1 cellular context compared by ENCODE assay signal in genomic region chr11:130403301-130403804, GRCh38.
TF ChIP-seq lines count a peak whose summit lies in the region.

No MANE protein-coding gene starts in this region.

TF ChIP-seq in SK-N-SH, 30 proteins besides CTCF, POLR2A, EP300 and RAD21 (continued from another document):
- TF ChIP-seq REST (IDR thresholded peaks at IDR 0.05; ENCODE audit: low read depth, low read length) = no peak
- no peak for TF ChIP-seq TAF1 (IDR thresholded peaks at IDR 0.05; ENCODE audit: borderline replicate concordance, low read depth, low read length)
- TF ChIP-seq MXI1 (IDR thresholded peaks at IDR 0.05; ENCODE audit: low read depth, low read length) = no peak
- TF ChIP-seq FOSL2 (IDR thresholded peaks at IDR 0.05; ENCODE audit: borderline replicate concordance, low read depth) = peak; percentile 58; the same call in 1 of the 2 replicates
- no peak for TF ChIP-seq USF1 (IDR thresholded peaks at IDR 0.05; ENCODE audit: borderline replicate concordance, low read depth)
- TF ChIP-seq CHD2 (IDR thresholded peaks at IDR 0.05; ENCODE audit: low read length, partially characterized antibody) = no peak
- peak; percentile 56 for TF ChIP-seq PBX3 (IDR thresholded peaks at IDR 0.05)
- TF ChIP-seq NRF1 (IDR thresholded peaks at IDR 0.05; ENCODE audit: low read depth, low read length) = no peak
- TF ChIP-seq NFIC (IDR thresholded peaks at IDR 0.05; ENCODE audit: borderline replicate concordance) = peak; percentile 74
- TF ChIP-seq TCF12 (IDR thresholded peaks at IDR 0.05) = peak; percentile 87
- no peak; the same call in 1 of the 2 replicates for TF ChIP-seq MAX (IDR thresholded peaks at IDR 0.05; ENCODE audit: low read depth)
